ENCODE assay signal across 8 cellular contexts in genomic region chr5:132103969-132104391, GRCh38. TPM values are rescaled to one million over a fixed set of nuclear protein-coding genes. Genes with fewer than 3 reads are reported as not detected.
DNase-seq lines count a peak whose midpoint lies in the region; ATAC-seq and TF ChIP-seq lines count a peak whose summit lies in the region.

No MANE protein-coding gene starts in this region.

- no peaks in the 10 kb centered on the region for H3K27me3 Mint-ChIP-seq in activated T-helper 17 cell treated with anti-CD3 and anti-CD28 coated beads, Interleukin-2, amount 50 U/mL, for 72 hours

- DNase-seq in Right ventricle myocardium superior (no peak), cardiac septum (ENCODE audit: low spot score) (no peak), vagina (ENCODE audit: extremely low spot score in 2 of 2) (no peak), DMS153 (lab: John Stamatoyannopoulos, UW) (no peak), HAP-1 (ENCODE audit: low spot score in 2 of 2) (no peak), body of pancreas (no peak)

- H3K27me3 ChIP-seq in vagina (no peaks in the 10 kb centered on the region), HAP-1 (ENCODE audit: low read depth) (no peaks in the 10 kb centered on the region), body of pancreas (no peaks in the 10 kb centered on the region)

- TF ChIP-seq CTCF in vagina (IDR thresholded peaks at IDR 0.05) = no peak
- no peak for TF ChIP-seq CTCF in body of pancreas (IDR thresholded peaks at IDR 0.05)

- H3K36me3 ChIP-seq in vagina = no peaks in the 10 kb centered on the region
- no peaks in the 10 kb centered on the region for H3K36me3 ChIP-seq in HAP-1 (replicated peaks)
- no peaks in the 10 kb centered on the region for H3K36me3 ChIP-seq in body of pancreas (replicated peaks in 1 of 2; ENCODE audit: insufficient read depth in 1 of 2, low read depth in 2 of 2)

- H3K27ac ChIP-seq in vagina = peak overlapping the region; percentile 53
- H3K27ac ChIP-seq in body of pancreas = peak overlapping the region in 1 of 4 donors; percentile 62

- in situ Hi-C loops in HAP-1 (cut with MboI; ENCODE audit: low sequenced_read_pairs) = no loop called here

- peak overlapping the region; percentile 72 for H3K4me3 Mint-ChIP-seq in activated T-helper 17 cell treated with anti-CD3 and anti-CD28 coated beads, Interleukin-2, amount 50 U/mL, for 72 hours

- H3K36me3 Mint-ChIP-seq in activated T-helper 17 cell treated with anti-CD3 and anti-CD28 coated beads, Interleukin-2, amount 50 U/mL, for 72 hours (ENCODE audit: low read depth) = peaks cover 12% of the 10 kb centered on the region

- H3K4me3 ChIP-seq in vagina (no peak overlapping the region), HAP-1 (no peak overlapping the region), body of pancreas (no peak overlapping the region)

- H3K27ac Mint-ChIP-seq in activated T-helper 17 cell treated with anti-CD3 and anti-CD28 coated beads, Interleukin-2, amount 50 U/mL, for 72 hours = peak overlapping the region; percentile 93

- peaks cover 16% of the 10 kb centered on the region for H3K4me1 ChIP-seq in vagina
- H3K4me1 ChIP-seq in HAP-1 = no peaks in the 10 kb centered on the region
- peaks cover 15% of the 10 kb centered on the region for H3K4me1 ChIP-seq in body of pancreas

- no peak for TF ChIP-seq POLR2A in vagina (IDR thresholded peaks at IDR 0.05)
- TF ChIP-seq POLR2A in body of pancreas (IDR thresholded peaks at IDR 0.05) = no peak

- no peaks in the 10 kb centered on the region for H3K9me3 ChIP-seq in vagina
- H3K9me3 ChIP-seq in HAP-1 = no peaks in the 10 kb centered on the region
- H3K9me3 ChIP-seq in body of pancreas = no peaks in the 10 kb centered on the region

- peaks cover 50% of the 10 kb centered on the region for H3K4me1 Mint-ChIP-seq in activated T-helper 17 cell treated with anti-CD3 and anti-CD28 coated beads, Interleukin-2, amount 50 U/mL, for 72 hours

- no peaks in the 10 kb centered on the region for H3K9me3 Mint-ChIP-seq in activated T-helper 17 cell treated with anti-CD3 and anti-CD28 coated beads, Interleukin-2, amount 50 U/mL, for 72 hours

- intact Hi-C loops in Right ventricle myocardium superior (cut with DNase I) (no loop called here), cardiac septum (cut with DNase I) (no loop called here), vagina (cut with DNase I) (loop anchor here (5.0 kb wide), 1 partner anchor 1873 kb away; no protein-coding TSS in a partner anchor), body of pancreas (cut with DNase I) (no loop called here)

- WGBS in body of pancreas, 2 donors = 71 to 89% methylated on average over 5 to 6 of the region's 6 CpGs

- ATAC-seq in Right ventricle myocardium superior (ENCODE audit: poor library complexity) = peak; percentile 18
- ATAC-seq in HG03097 (IDR thresholded peaks at IDR 0.05; ENCODE audit: low FRiP score, unreplicated experiment) = peak; percentile 9
- no peak for ATAC-seq in activated T-helper 17 cell treated with anti-CD3 and anti-CD28 coated beads, Interleukin-2, amount 50 U/mL, for 72 hours (replicated peaks)
- ATAC-seq in body of pancreas = no peak

RNA-seq across cellular contexts. Expression of gene CSF2, which starts 30.4 kb away (rescaled TPM):
- total RNA-seq in Right ventricle myocardium superior (not detected), cardiac septum (not detected), vagina (not detected), body of pancreas (not detected)
- total RNA-seq in activated T-helper 17 cell treated with anti-CD3 and anti-CD28 coated beads, Interleukin-2, amount 50 U/mL, for 72 hours = 100 to 1,000 TPM in 1 of 2 donors, 10 to 100 TPM in 1; 14.6 to 159 TPM

RNA-seq across cellular contexts. Expression of gene IL3, which starts 43.5 kb away (rescaled TPM):
- total RNA-seq in Right ventricle myocardium superior = not detected
- not detected for total RNA-seq in cardiac septum
- 1 to 10 TPM in 1 of 2 donors, under 1 TPM in 1; 0.32 to 9.0 TPM for total RNA-seq in activated T-helper 17 cell treated with anti-CD3 and anti-CD28 coated beads, Interleukin-2, amount 50 U/mL, for 72 hours
- not detected for total RNA-seq in vagina
- total RNA-seq in body of pancreas = not detected

Comparison
In these comparisons a context has a peak if more than half of its experiments do, and no peak if none do; other contexts are left out.
1. ATAC-seq: peak in Right ventricle myocardium superior (single experiment) and HG03097 (single experiment); none in activated T-helper 17 cell treated with anti-CD3 and anti-CD28 coated beads, Interleukin-2, amount 50 U/mL, for 72 hours (single experiment) and body of pancreas (single experiment).
2. RNA of gene CSF2, which starts 30.4 kb away (total RNA-seq): 14.6 to 159 TPM in activated T-helper 17 cell treated with anti-CD3 and anti-CD28 coated beads, Interleukin-2, amount 50 U/mL, for 72 hours; not detected in Right ventricle myocardium superior (single experiment), not detected in cardiac septum (single experiment), not detected in vagina (single experiment) and not detected in body of pancreas; every median in the first group is over 10 times any median in the second.